ENCODE assay signal across 13 cellular contexts in genomic region chr3:105222568-105223093, GRCh38.
"Had no signal": no experiment of that assay in that cellular context is flagged by ENCODE, and none has a peak within 500 bp of the region (broad histone marks: within the 10 kb centered on the region; RNA-seq: fewer than 3 reads in every experiment).

No MANE protein-coding gene starts in this region.

- H3K27me3 ChIP-seq: sigmoid colon had no signal

- H3K36me3 ChIP-seq: sigmoid colon had no signal

- H3K4me1 ChIP-seq: sigmoid colon had no signal

- H3K4me3 ChIP-seq: sigmoid colon had no signal

- H3K27ac ChIP-seq: sigmoid colon had no signal

- H3K9me3 ChIP-seq: sigmoid colon had no signal

- DNase-seq: activated CD4-positive, alpha-beta T cell treated with anti-CD3 and anti-CD28 coated beads for 1 hour; activated CD4-positive, alpha-beta T cell treated with anti-CD3 and anti-CD28 coated beads, Interleukin-2, amount 50 U/mL, for 48 hours; activated gamma-delta T cell; activated T-cell treated with anti-CD3 and anti-CD28 coated beads, Interleukin-2, amount 50 U/mL, for 48 hours; amygdala; dermis blood vessel endothelial cell; glutamatergic neuron; sigmoid colon; stimulated activated CD4-positive, alpha-beta T cell treated with anti-CD3 and anti-CD28 coated beads, Interleukin-2, amount 100 ng/mL, for 24 hours; stimulated activated naive B cell treated with anti-CD40 and anti-IgM and Interleukin-4, amounts not matched to agents 10 μg/mL and 1 μg/mL and 100 μg/mL, for 72 hours; substantia nigra had no signal

- ATAC-seq: esophagus mucosa; left lobe of liver; stimulated activated naive B cell treated with anti-CD40 and anti-IgM and Interleukin-4, amounts not matched to agents 10 μg/mL and 1 μg/mL and 100 μg/mL, for 72 hours had no signal
